ENCODE assay signal across 1 cellular context in the genomic region with DNA sequence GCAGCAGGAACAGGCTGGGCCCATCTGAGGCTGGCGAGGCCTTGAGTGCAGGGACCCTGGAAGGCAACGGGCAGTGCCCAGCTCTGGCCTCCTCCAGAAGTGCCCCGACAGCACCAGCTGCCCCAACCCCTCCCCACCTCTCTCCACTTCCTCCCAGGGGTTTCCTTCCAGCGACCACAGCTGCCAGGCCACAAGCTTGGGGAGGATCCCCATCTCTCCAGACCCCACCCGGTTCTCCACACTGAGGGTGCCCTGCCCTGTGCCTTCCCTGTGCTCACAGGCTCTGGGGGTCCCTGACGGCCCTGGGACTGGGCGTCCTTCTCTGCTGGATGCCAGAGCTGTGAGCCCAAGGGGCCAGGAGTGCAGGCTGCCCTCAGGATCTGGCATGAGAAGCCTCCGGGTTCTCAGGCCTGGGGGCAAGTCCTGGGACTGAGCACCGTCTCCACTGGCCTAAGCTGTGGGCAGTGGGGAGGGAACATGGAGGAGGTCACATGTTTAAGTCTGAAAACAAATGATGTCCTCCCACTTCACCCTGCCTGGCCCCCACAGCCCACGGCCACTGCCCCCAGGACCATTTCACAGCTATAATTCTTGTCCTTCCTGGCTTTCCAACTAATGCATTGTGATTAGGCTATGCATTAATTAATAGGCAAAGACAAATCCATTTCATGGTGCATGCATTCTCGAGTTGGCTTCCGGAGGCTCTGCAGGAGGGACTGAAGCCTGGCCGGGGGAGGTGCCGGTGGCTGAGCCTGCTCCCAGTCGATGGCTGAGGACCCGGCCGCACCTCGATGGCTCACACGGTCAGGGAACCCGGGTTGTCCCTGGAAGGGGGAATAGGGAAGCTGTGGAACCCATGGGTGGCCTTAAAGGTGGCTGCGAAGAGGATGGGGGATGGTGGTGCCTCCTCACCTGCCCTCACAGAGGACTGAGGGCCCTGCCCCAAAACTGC.
A peak's percentile ranks its signal among the peaks of the same experiment; 100 is the strongest.
TF ChIP-seq lines count a peak whose summit lies in the region.

No MANE protein-coding gene starts in this region.

TF ChIP-seq in HepG2, 621 proteins besides CTCF, POLR2A, EP300 and RAD21:
- TF ChIP-seq, protein P1, sequence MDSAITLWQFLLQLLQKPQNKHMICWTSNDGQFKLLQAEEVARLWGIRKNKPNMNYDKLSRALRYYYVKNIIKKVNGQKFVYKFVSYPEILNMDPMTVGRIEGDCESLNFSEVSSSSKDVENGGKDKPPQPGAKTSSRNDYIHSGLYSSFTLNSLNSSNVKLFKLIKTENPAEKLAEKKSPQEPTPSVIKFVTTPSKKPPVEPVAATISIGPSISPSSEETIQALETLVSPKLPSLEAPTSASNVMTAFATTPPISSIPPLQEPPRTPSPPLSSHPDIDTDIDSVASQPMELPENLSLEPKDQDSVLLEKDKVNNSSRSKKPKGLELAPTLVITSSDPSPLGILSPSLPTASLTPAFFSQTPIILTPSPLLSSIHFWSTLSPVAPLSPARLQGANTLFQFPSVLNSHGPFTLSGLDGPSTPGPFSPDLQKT (CRISPR knock-in tag; IDR thresholded peaks at IDR 0.05; ENCODE audit: borderline replicate concordance) = no peak
- TF ChIP-seq MTF2 (CRISPR knock-in tag; IDR thresholded peaks at IDR 0.05; ENCODE audit: borderline replicate concordance) = peak; percentile 74
